Comparison of ENCODE assay signal across 15 cellular contexts in genomic region chr2:64392514-64392913, GRCh38.
A peak's percentile ranks its signal among the peaks of the same experiment; 100 is the strongest.
DNase-seq lines count a peak whose midpoint lies in the region; ATAC-seq lines count a peak whose summit lies in the region.
"Had no signal": no experiment of that assay in that cellular context is flagged by ENCODE, and none has a peak within 500 bp of the region (broad histone marks: within the 10 kb centered on the region; RNA-seq: fewer than 3 reads in every experiment).

No MANE protein-coding gene starts in this region.

- H3K27ac ChIP-seq in esophagus (ENCODE audit: low read depth in 2 of 2, low read length in 1 of 2), result peak overlapping the region; percentile 75
- H3K27ac ChIP-seq in skin epidermis, result peak overlapping the region in 16 of 21 experiments; percentile 5 to 77 (median 52)
- H3K27ac ChIP-seq: A549, C4-2B, GM23248, HL-60 had no signal

- no peaks in the 10 kb centered on the region for H3K27me3 ChIP-seq in esophagus (ENCODE audit: control insufficient read depth in 1 of 2, insufficient read depth in 2 of 2, low read length in 2 of 2)
- H3K27me3 ChIP-seq: BE2C had no signal

- H3K4me3 ChIP-seq in esophagus (ENCODE audit: low read depth in 1 of 2, low read length in 2 of 2), result no peak overlapping the region
- H3K4me3 ChIP-seq in skin epidermis, result no peak overlapping the region
- H3K4me3 ChIP-seq: A549, GM23248 had no signal

- H3K36me3 ChIP-seq in esophagus (ENCODE audit: control insufficient read depth in 2 of 2, insufficient read depth in 2 of 2, low read length in 1 of 2), result no peaks in the 10 kb centered on the region
- H3K36me3 ChIP-seq: BE2C had no signal

- peak; percentile 68 for ATAC-seq in left lobe of liver
- ATAC-seq: A549 had no signal

- WGBS in esophagus, 2 donors, result 81 to 87% methylated on average over 2 of the region's 2 CpGs

- no peaks in the 10 kb centered on the region for H3K9me3 ChIP-seq in esophagus (ENCODE audit: control insufficient read depth in 2 of 2, insufficient read depth in 1 of 2, low read depth in 1 of 2, low read length in 1 of 2)
- H3K9me3 ChIP-seq: A549, BE2C had no signal

- DNase-seq in left lobe of liver (ENCODE audit: low spot score) (peak; percentile 60), anterior cingulate cortex (lab: John Stamatoyannopoulos, UW) (no peak), SHP77 (lab: John Stamatoyannopoulos, UW) (no peak), inferior parietal cortex (ENCODE audit: extremely low spot score) (no peak)
- DNase-seq in activated CD8-positive, alpha-beta memory T cell treated with anti-CD3 and anti-CD28 coated beads, Interleukin-2, amount 50 U/mL, for 48 hours, result no peak
- DNase-seq: BE2C; CD4-positive, alpha-beta memory T cell; DND-41; GDM1; GM23248 had no signal

- peaks cover 0 to 8% of the 10 kb centered on the region in 2 donors for H3K4me1 ChIP-seq in esophagus (ENCODE audit: control insufficient read depth in 2 of 2, insufficient read depth in 2 of 2, low read length in 1 of 2)
- H3K4me1 ChIP-seq: A549, BE2C had no signal
